Comparison of ENCODE assay signal across 1 cellular context in the genomic region with DNA sequence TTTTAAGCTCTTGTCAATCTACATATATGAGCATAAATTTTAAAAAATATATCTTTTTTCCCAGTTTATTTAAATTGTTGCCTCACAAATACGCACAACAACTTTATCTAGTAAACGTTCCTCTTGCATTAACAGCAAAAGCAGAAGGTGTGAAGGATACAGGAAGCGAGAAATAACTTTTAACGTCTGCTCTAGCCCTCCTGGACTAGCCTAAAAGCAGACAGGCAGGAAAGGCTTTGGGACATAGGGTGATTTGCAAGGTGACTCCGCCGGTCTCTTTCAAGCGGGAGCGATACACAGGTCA.
TF ChIP-seq lines count a peak whose summit lies in the region.

No MANE protein-coding gene starts in this region.

TF ChIP-seq in A549, 52 proteins besides CTCF, POLR2A, EP300 and RAD21 (continued from another document):
- TF ChIP-seq, protein P1, sequence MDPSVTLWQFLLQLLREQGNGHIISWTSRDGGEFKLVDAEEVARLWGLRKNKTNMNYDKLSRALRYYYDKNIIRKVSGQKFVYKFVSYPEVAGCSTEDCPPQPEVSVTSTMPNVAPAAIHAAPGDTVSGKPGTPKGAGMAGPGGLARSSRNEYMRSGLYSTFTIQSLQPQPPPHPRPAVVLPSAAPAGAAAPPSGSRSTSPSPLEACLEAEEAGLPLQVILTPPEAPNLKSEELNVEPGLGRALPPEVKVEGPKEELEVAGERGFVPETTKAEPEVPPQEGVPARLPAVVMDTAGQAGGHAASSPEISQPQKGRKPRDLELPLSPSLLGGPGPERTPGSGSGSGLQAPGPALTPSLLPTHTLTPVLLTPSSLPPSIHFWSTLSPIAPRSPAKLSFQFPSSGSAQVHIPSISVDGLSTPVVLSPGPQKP (IDR thresholded peaks at IDR 0.05; ENCODE audit: low read depth, low read length): no peak
- TF ChIP-seq KDM5A (IDR thresholded peaks at IDR 0.05): no peak
